In genomic region chr13:74287672-74288169, GRCh38 we compare ENCODE assay signal across 8 cellular contexts.
DNase-seq lines count a peak whose midpoint lies in the region; ATAC-seq and TF ChIP-seq lines count a peak whose summit lies in the region.

No MANE protein-coding gene starts in this region.

- H3K4me1 Mint-ChIP-seq in endodermal cell: peaks cover 23% of the 10 kb centered on the region

- H3K4me3 Mint-ChIP-seq in endodermal cell: no peak overlapping the region

- H3K27me3 ChIP-seq in endodermal cell (ENCODE audit: control insufficient read depth, insufficient read depth, low read length, poor library complexity, severe bottlenecking): no peaks in the 10 kb centered on the region

- no peaks in the 10 kb centered on the region for H3K9me3 Mint-ChIP-seq in endodermal cell

- H3K36me3 ChIP-seq in endodermal cell (ENCODE audit: control insufficient read depth, insufficient read depth, low read length): no peaks in the 10 kb centered on the region

- H3K36me3 Mint-ChIP-seq in endodermal cell (ENCODE audit: low read depth): no peaks in the 10 kb centered on the region

- no peaks in the 10 kb centered on the region for H3K27me3 Mint-ChIP-seq in endodermal cell (ENCODE audit: insufficient read depth)

- no peak overlapping the region for H3K27ac Mint-ChIP-seq in endodermal cell

- H3K27ac ChIP-seq in endodermal cell (ENCODE audit: low read depth, low read length): peak overlapping the region; percentile 45

- 31 to 60% methylated on average over 1 to 5 of the region's 5 CpGs for WGBS in endodermal cell (ENCODE audit: insufficient coverage in 1 of 2, insufficient read length in 1 of 2), 2 experiments

- no peak overlapping the region for H3K9ac ChIP-seq in endodermal cell (ENCODE audit: extremely low read depth, low read length, poor library complexity, severe bottlenecking)

- peak; percentile 35 for DNase-seq in GM03348 (ENCODE audit: low spot score)
- DNase-seq in NCI-H526 treated with DMSO at 0.1 percent for 48 hours (lab: John Stamatoyannopoulos, UW): peak; percentile 98
- peak; percentile 92 for DNase-seq in activated CD8-positive, alpha-beta memory T cell treated with anti-CD3 and anti-CD28 coated beads, Interleukin-2, amount 50 U/mL, for 1 hour (ENCODE audit: extremely low read depth)
- peak; percentile 78 for DNase-seq in endodermal cell
- DNase-seq in mucosa of gallbladder (ENCODE audit: low spot score): peak; percentile 94
- DNase-seq in stimulated activated CD8-positive, alpha-beta memory T cell treated with anti-CD3 and anti-CD28 coated beads, Interleukin-4, amount 100 ng/mL, for 1 hour (ENCODE audit: low read depth in 2 of 2, low spot score in 1 of 2): peak; percentile 64 to 72

- no peaks in the 10 kb centered on the region for H3K9me3 ChIP-seq in endodermal cell (ENCODE audit: control insufficient read depth, low read length)

- no peak for TF ChIP-seq CTCF in endodermal cell (conservative IDR thresholded peaks at IDR 0.05)

- H3K4me3 ChIP-seq in endodermal cell (ENCODE audit: low read length): no peak overlapping the region

- ATAC-seq in HG02973 (IDR thresholded peaks at IDR 0.05; ENCODE audit: unreplicated experiment): peak; percentile 38
- ATAC-seq in HG02798 (IDR thresholded peaks at IDR 0.05; ENCODE audit: poor library complexity, unreplicated experiment): no peak

- H3K4me1 ChIP-seq in endodermal cell (ENCODE audit: control insufficient read depth, insufficient read depth, low read length): no peaks in the 10 kb centered on the region

Comparison
In these comparisons a context has a peak if more than half of its experiments do, and no peak if none do; other contexts are left out.
1. DNase-seq: peak in every context shown above with its lines; median percentile 98 in NCI-H526 treated with DMSO at 0.1 percent for 48 hours; 94 in mucosa of gallbladder; 92 in activated CD8-positive, alpha-beta memory T cell treated with anti-CD3 and anti-CD28 coated beads, Interleukin-2, amount 50 U/mL, for 1 hour; 78 in endodermal cell; 68 in stimulated activated CD8-positive, alpha-beta memory T cell treated with anti-CD3 and anti-CD28 coated beads, Interleukin-4, amount 100 ng/mL, for 1 hour; 35 in GM03348.